ENCODE assay signal across 8 cellular contexts in the genomic region with DNA sequence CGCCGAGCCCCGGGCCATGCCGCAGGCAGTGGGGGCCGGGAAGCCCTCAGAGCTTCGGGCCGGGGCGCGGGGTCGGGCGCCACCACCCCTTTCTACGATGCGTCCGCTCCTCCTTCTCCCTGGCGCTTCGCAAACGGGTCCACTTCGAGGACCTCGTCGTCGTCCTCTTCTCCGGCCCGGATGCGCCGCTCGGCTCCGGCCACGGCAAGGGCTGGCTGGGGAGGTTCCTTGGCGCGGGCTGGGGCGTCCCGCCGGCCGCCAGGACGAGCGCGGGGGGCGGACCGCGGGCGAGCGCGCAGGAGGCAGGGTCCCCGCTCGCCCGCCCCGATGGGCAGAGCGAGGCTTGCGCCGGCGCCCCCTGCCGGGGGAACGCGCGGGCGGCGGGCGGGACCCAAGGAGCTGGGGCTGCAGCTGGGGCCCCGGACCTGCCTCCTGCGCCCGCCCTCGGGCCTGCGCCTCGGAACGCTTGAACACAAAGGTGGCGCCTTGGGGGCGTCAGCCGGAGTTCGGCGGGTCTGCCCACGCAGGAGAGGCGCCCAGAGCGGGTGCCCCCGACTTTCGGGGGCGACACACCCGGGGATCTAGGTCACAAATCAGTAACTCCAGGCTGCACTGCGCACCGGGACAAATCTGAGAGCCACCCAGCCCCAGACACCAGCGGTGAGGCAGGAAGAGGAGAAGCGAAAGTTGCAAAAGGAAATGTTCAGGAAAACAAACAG. TPM values are rescaled to one million over a fixed set of nuclear protein-coding genes. Genes with fewer than 3 reads are reported as not detected.
A peak's percentile ranks its signal among the peaks of the same experiment; 100 is the strongest.
DNase-seq lines count a peak whose midpoint lies in the region; ATAC-seq, FAIRE-seq and TF ChIP-seq lines count a peak whose summit lies in the region.

ROR2 (minus strand) TSS at position 283 of the 719 bp plus-strand sequence.

- H3K9ac ChIP-seq in HCT116 (ENCODE audit: low read length), result peak within 1 kb of the TSS; percentile 73
- no peak within 1 kb of the TSS for H3K9ac ChIP-seq in skeletal muscle tissue (ENCODE audit: low read depth in 1 of 3, low read length in 3 of 3)

- H3K9me3 ChIP-seq in HCT116 (ENCODE audit: control insufficient read depth in 1 of 2, insufficient read depth in 1 of 2, low read depth in 1 of 2, low read length in 2 of 2) (no peaks in the 10 kb centered on the region), Peyer's patch (peaks cover 0 to 4% (median 0%) of the 10 kb centered on the region in 4 donors), iPS DF 6.9 (ENCODE audit: control insufficient read depth, insufficient read depth, low read length) (no peaks in the 10 kb centered on the region), skeletal muscle tissue (ENCODE audit: control insufficient read depth in 3 of 3, low read length in 3 of 3) (peaks cover 4 to 7% (median 5%) of the 10 kb centered on the region in 3 donors)

- no TSS peak for BruUV-seq in HCT116 (replicated peaks; lab: Mats Ljungman, UMichigan)

- RAD21 ChIA-PET in HCT116 (lab: Charles Lee; ENCODE audit: low non-redundant PET in 1 of 2, low total read pairs in 2 of 2, uncharacterized antibody in 2 of 2, unreplicated experiment in 2 of 2), result interaction anchor here (0.6 to 1.2 kb wide), 2 partner anchors 8 to 192 kb away, joined by 4 to 5 read pairs; no protein-coding TSS in a partner anchor

- H3K27me3 ChIP-seq in HCT116 (ENCODE audit: insufficient read depth, low read length) (no peaks in the 10 kb centered on the region), Peyer's patch (peaks cover 0 to 24% of the 10 kb centered on the region in 2 donors), iPS DF 6.9 (ENCODE audit: control insufficient read depth, insufficient read depth, low read length) (peaks cover 10% of the 10 kb centered on the region; the same call in 1 of the 2 replicates), skeletal muscle tissue (ENCODE audit: control insufficient read depth in 3 of 3, insufficient read depth in 3 of 3, low read length in 3 of 3) (peaks cover 50 to 55% (median 53%) of the 10 kb centered on the region in 3 donors)

- no CpG with 5 or more reads among the region's 81 CpGs for WGBS in iPS DF 6.9 (ENCODE audit: insufficient coverage, insufficient read length)

- H3K79me2 ChIP-seq in HCT116 (ENCODE audit: insufficient read depth, low read length), result peaks cover 37% of the 10 kb centered on the region

- no peaks in the 10 kb centered on the region for H4K20me1 ChIP-seq in HCT116 (ENCODE audit: insufficient read depth)

- CTCF ChIA-PET in HCT116 (lab: Charles Lee), result interaction anchor here (0.6 to 2.4 kb wide), 13 partner anchors 9 to 1035 kb away, joined by 3 to 11 read pairs (median 4); no protein-coding TSS in a partner anchor

- intact Hi-C loops in HCT116 (cut with micrococcal nuclease), result loop anchor here (1.0 kb wide), 1 partner anchor 175 kb away; no protein-coding TSS in a partner anchor

- H3K4me1 ChIP-seq in HCT116 (ENCODE audit: control insufficient read depth in 1 of 2, insufficient read depth in 2 of 2, low read length in 2 of 2) (peaks cover 14 to 19% of the 10 kb centered on the region in 2 experiments), Peyer's patch (peaks cover 0 to 17% (median 0%) of the 10 kb centered on the region in 4 donors), iPS DF 6.9 (ENCODE audit: control insufficient read depth, insufficient read depth, low read length) (peaks cover 1% of the 10 kb centered on the region; the same call in 1 of the 2 replicates), skeletal muscle tissue (ENCODE audit: control insufficient read depth in 3 of 3, insufficient read depth in 3 of 3, low read length in 3 of 3) (peaks cover 0 to 4% (median 2%) of the 10 kb centered on the region in 3 donors)

- TF ChIP-seq POLR2A in HCT116 (IDR thresholded peaks at IDR 0.05; ENCODE audit: borderline replicate concordance, extremely low read depth, insufficient read depth, insufficient read length), result no peak
- TF ChIP-seq POLR2A in Peyer's patch (IDR thresholded peaks at IDR 0.05), result no peak

- TF ChIP-seq RAD21 in HCT116 (IDR thresholded peaks at IDR 0.05; ENCODE audit: low read depth), result peak; percentile 49

- FAIRE-seq in D721Med (lab: Jason Lieb, UNC), result no peak

- POLR2A ChIA-PET in HCT116 (lab: Charles Lee), result no interaction called here

- TF ChIP-seq CTCF in D721Med (IDR thresholded peaks at IDR 0.05; ENCODE audit: insufficient read depth, missing control alignments) (peak; percentile 61), HCT116 (IDR thresholded peaks at IDR 0.05 in 2 of 3, conservative IDR thresholded peaks at IDR 0.05 in 1 of 3; ENCODE audit: borderline replicate concordance in 1 of 3, insufficient read depth in 1 of 3, low read depth in 2 of 3, low read length in 2 of 3) (peak; percentile 34 to 61 (median 46); a peak in 4 of 6 replicates), Peyer's patch (IDR thresholded peaks at IDR 0.05) (peak; percentile 20 to 72 (median 48)), astrocyte of the cerebellum (IDR thresholded peaks at IDR 0.05; ENCODE audit: low read depth, low read length, missing control alignments) (peak; percentile 40)

- in situ Hi-C loops in astrocyte of the cerebellum (cut with HindIII; ENCODE audit: low sequenced_read_pairs), result no loop called here

- no peaks in the 10 kb centered on the region for H3K36me3 ChIP-seq in HCT116 (ENCODE audit: control insufficient read depth in 1 of 2, insufficient read depth in 2 of 2, low read length in 2 of 2)
- H3K36me3 ChIP-seq in Peyer's patch, result no peaks in the 10 kb centered on the region
- no peaks in the 10 kb centered on the region for H3K36me3 ChIP-seq in iPS DF 6.9 (ENCODE audit: control insufficient read depth, insufficient read depth, low read length)
- H3K36me3 ChIP-seq in skeletal muscle tissue (ENCODE audit: control insufficient read depth in 3 of 3, insufficient read depth in 3 of 3, low read length in 3 of 3), result no peaks in the 10 kb centered on the region

- ATAC-seq in HCT116 (peak; percentile 84), HG03378 (IDR thresholded peaks at IDR 0.05; ENCODE audit: unreplicated experiment) (no peak)

- peak within 1 kb of the TSS; percentile 88 for H2AFZ ChIP-seq in HCT116 (ENCODE audit: low read depth, low read length, poor library complexity, severe bottlenecking)

- DNase-seq in D721Med (ENCODE audit: insufficient read length, low spot score) (peak; percentile 60), HCT116 (ENCODE audit: low read depth, low spot score) (peak; percentile 37), Peyer's patch (peak in 2 of 3 donors; percentile 67 to 76), astrocyte of the cerebellum (ENCODE audit: low read depth) (no peak), iPS DF 6.9 (ENCODE audit: low read depth, low spot score) (no peak), cortex of kidney (lab: John Stamatoyannopoulos, UW) (no peak)

- H3K27ac ChIP-seq in HCT116 (ENCODE audit: low read depth, low read length) (peak within 1 kb of the TSS; percentile 78), Peyer's patch (peak within 1 kb of the TSS; percentile 40 to 84 (median 64)), iPS DF 6.9 (ENCODE audit: low read length) (no peak within 1 kb of the TSS), skeletal muscle tissue (ENCODE audit: low read depth, low read length) (no peak within 1 kb of the TSS)

- peak within 1 kb of the TSS; percentile 80 to 84 for H3K4me3 ChIP-seq in HCT116 (replicated peaks in 1 of 2; ENCODE audit: low read depth in 1 of 2, low read length in 2 of 2)
- peak within 1 kb of the TSS; percentile 31 to 68 (median 42) for H3K4me3 ChIP-seq in Peyer's patch
- H3K4me3 ChIP-seq in astrocyte of the cerebellum (ENCODE audit: low read depth, low read length), result peak within 1 kb of the TSS; percentile 49
- H3K4me3 ChIP-seq in iPS DF 6.9 (ENCODE audit: low read length), result peak within 1 kb of the TSS; percentile 43; the same call in 1 of the 2 replicates
- peak within 1 kb of the TSS; percentile 5 to 35 (median 32) for H3K4me3 ChIP-seq in skeletal muscle tissue (ENCODE audit: low read length in 3 of 3)

- H3K9me2 ChIP-seq in HCT116 (ENCODE audit: insufficient read depth), result no peaks in the 10 kb centered on the region

- peak within 1 kb of the TSS; percentile 95 for H3K4me2 ChIP-seq in HCT116 (ENCODE audit: low read length)

TF ChIP-seq in HCT116, 20 proteins besides CTCF, POLR2A, EP300 and RAD21 (continues in another document):
- TF ChIP-seq EGR1 (IDR thresholded peaks at IDR 0.05; ENCODE audit: low read depth) (peak; percentile 58), YY1 (IDR thresholded peaks at IDR 0.05; ENCODE audit: extremely low read depth, insufficient replicate concordance, low read depth, low read length) (peak; percentile 61), EZH2phosphoT487 (IDR thresholded peaks at IDR 0.05; ENCODE audit: borderline replicate concordance) (no peak), ZBTB33 (IDR thresholded peaks at IDR 0.05; ENCODE audit: extremely low read depth, insufficient replicate concordance, low read length) (no peak), TCF7L2 (IDR thresholded peaks at IDR 0.05; ENCODE audit: borderline replicate concordance, extremely low read depth, insufficient read depth, insufficient read length) (peak; percentile 41), CEBPB (IDR thresholded peaks at IDR 0.05; ENCODE audit: low read depth) (no peak), ZNF274 (IDR thresholded peaks at IDR 0.05; ENCODE audit: low read depth, low read length) (no peak), SRF (IDR thresholded peaks at IDR 0.05; ENCODE audit: low read depth) (no peak), ATF3 (IDR thresholded peaks at IDR 0.05) (no peak), SP1 (IDR thresholded peaks at IDR 0.05; ENCODE audit: low read depth) (no peak)

RNA-seq across cellular contexts. Expression of gene ROR2, which starts in this region (rescaled TPM):
- total RNA-seq in HCT116 (2021; ENCODE audit: unreplicated experiment) (15.7 TPM), Peyer's patch (1 to 10 TPM in 3 of 4 donors, under 1 TPM in 1; 0.70 to 9.9 (median 4.1) TPM), skeletal muscle tissue (4.2 TPM)
- 11.3 and 13.2 TPM in 2 replicates for polyA plus RNA-seq in HCT116 (2012)

Comparison
In these comparisons a context has a peak if more than half of its experiments do, and no peak if none do; other contexts are left out.
1. DNase-seq: peak in D721Med (single experiment), HCT116 (single experiment) and Peyer's patch (2 of 3); none in astrocyte of the cerebellum (single experiment), iPS DF 6.9 (single experiment) and cortex of kidney (single experiment).
2. H3K27ac ChIP-seq: peak in HCT116 (single experiment) and Peyer's patch (4 of 4); none in iPS DF 6.9 (single experiment) and skeletal muscle tissue (single experiment).
3. H3K4me3 ChIP-seq: peak in every context shown above with its lines; median percentile 82 in HCT116; 49 in astrocyte of the cerebellum; 43 in iPS DF 6.9; 42 in Peyer's patch; 32 in skeletal muscle tissue.
4. Peak in every context shown above with its lines, with median percentiles within 50 percentile points of each other: CTCF ChIP-seq.